In genomic region chr3:32340039-32340438, GRCh38 we compare ENCODE assay signal across 8 cellular contexts. TPM values are rescaled to one million over a fixed set of nuclear protein-coding genes. Genes with fewer than 3 reads are reported as not detected.
DNase-seq lines count a peak whose midpoint lies in the region; ATAC-seq, FAIRE-seq and TF ChIP-seq lines count a peak whose summit lies in the region.

No MANE protein-coding gene starts in this region.

- FAIRE-seq in GM12892 (lab: Jason Lieb, UNC), result no peak
- FAIRE-seq in small intestine (lab: Jason Lieb, UNC), result no peak

- H3K27ac ChIP-seq in right cardiac atrium (ENCODE audit: low read length), result no peak overlapping the region
- no peak overlapping the region for H3K27ac ChIP-seq in small intestine (ENCODE audit: low read depth in 1 of 2, low read length in 1 of 2)

- H3K4me1 ChIP-seq in right cardiac atrium (ENCODE audit: control insufficient read depth, insufficient read depth, low read length) (peaks cover 3% of the 10 kb centered on the region), small intestine (ENCODE audit: control insufficient read depth in 2 of 2, insufficient read depth in 1 of 2, low read depth in 1 of 2, low read length in 1 of 2) (peaks cover 0 to 7% of the 10 kb centered on the region in 2 donors)

- no peak overlapping the region for H3K27ac Mint-ChIP-seq in activated naive CD4-positive, alpha-beta T cell treated with anti-CD3 and anti-CD28 coated beads, Interleukin-2, amount 50 U/mL, for 72 hours

- H3K9me3 ChIP-seq in right cardiac atrium (ENCODE audit: control insufficient read depth, low read length) (no peaks in the 10 kb centered on the region), small intestine (ENCODE audit: control insufficient read depth, low read depth) (no peaks in the 10 kb centered on the region)

- WGBS in right cardiac atrium, result 39% methylated on average over 6 of the region's 6 CpGs
- 9 to 36% (median 19%) methylated on average over 6 of the region's 6 CpGs for WGBS in small intestine, 3 donors

- TF ChIP-seq POLR2A in GM12892 (IDR thresholded peaks at IDR 0.05; ENCODE audit: low read depth, low read length), result no peak

- peak; percentile 19 for DNase-seq in CD1c-positive myeloid dendritic cell (ENCODE audit: extremely low spot score)
- DNase-seq in GM12892 (ENCODE audit: insufficient read length), result peak; percentile 21
- peak; percentile 58 for DNase-seq in NCI-H2227 (lab: John Stamatoyannopoulos, UW; ENCODE audit: unreplicated experiment)
- no peak for DNase-seq in activated naive CD4-positive, alpha-beta T cell treated with anti-CD3 and anti-CD28 coated beads, Interleukin-2, amount 50 U/mL, for 72 hours (ENCODE audit: low spot score in 2 of 2)
- DNase-seq in right cardiac atrium, result no peak
- DNase-seq in small intestine, result peak; percentile 94
- no peak for DNase-seq in NK-92 (lab: John Stamatoyannopoulos, UW; ENCODE audit: unreplicated experiment)
- no peak for DNase-seq in OCI-M2 (lab: John Stamatoyannopoulos, UW; ENCODE audit: unreplicated experiment)

- no peak overlapping the region for H3K4me3 ChIP-seq in right cardiac atrium (ENCODE audit: low read length)
- H3K4me3 ChIP-seq in small intestine (ENCODE audit: low read depth in 1 of 2, low read length in 2 of 2), result no peak overlapping the region

- no peaks in the 10 kb centered on the region for H3K9me3 Mint-ChIP-seq in activated naive CD4-positive, alpha-beta T cell treated with anti-CD3 and anti-CD28 coated beads, Interleukin-2, amount 50 U/mL, for 72 hours

- H3K36me3 ChIP-seq in small intestine (ENCODE audit: control insufficient read depth in 2 of 2, insufficient read depth in 2 of 2, low read length in 2 of 2), result no peaks in the 10 kb centered on the region

- ATAC-seq in activated naive CD4-positive, alpha-beta T cell treated with anti-CD3 and anti-CD28 coated beads, Interleukin-2, amount 50 U/mL, for 72 hours, result peak; percentile 54 to 77
- peak; percentile 73 to 79 for ATAC-seq in right cardiac atrium

- no peaks in the 10 kb centered on the region for H3K36me3 Mint-ChIP-seq in activated naive CD4-positive, alpha-beta T cell treated with anti-CD3 and anti-CD28 coated beads, Interleukin-2, amount 50 U/mL, for 72 hours

- intact Hi-C loops in right cardiac atrium (cut with DNase I), result loop anchor here in 1 of 4 donors (10.0 kb wide), 1 partner anchor 155 kb away; no protein-coding TSS in a partner anchor

- H3K27me3 ChIP-seq in right cardiac atrium (ENCODE audit: control insufficient read depth, insufficient read depth), result no peaks in the 10 kb centered on the region
- no peaks in the 10 kb centered on the region for H3K27me3 ChIP-seq in small intestine (ENCODE audit: control insufficient read depth in 2 of 2, insufficient read depth in 2 of 2, low read length in 2 of 2)

RNA-seq across cellular contexts. Expression of gene CMTM7, which starts 51.6 kb away (rescaled TPM):
- polyA plus RNA-seq in GM12892 (2012; ENCODE audit: missing spikeins), result 6.5 TPM
- total RNA-seq in activated naive CD4-positive, alpha-beta T cell treated with anti-CD3 and anti-CD28 coated beads, Interleukin-2, amount 50 U/mL, for 72 hours, result 10 to 100 TPM; 34.2 to 59.9 TPM
- total RNA-seq in right cardiac atrium, result 1 to 10 TPM; 5.7 to 8.4 (median 6.7) TPM
- polyA plus RNA-seq in right cardiac atrium (4.8 TPM), small intestine (1 to 10 TPM; 2.0 to 5.6 (median 3.5) TPM)

Comparison
In these comparisons a context has a peak if more than half of its experiments do, and no peak if none do; other contexts are left out.
1. DNase-seq: peak in CD1c-positive myeloid dendritic cell (single experiment), GM12892 (single experiment), NCI-H2227 (single experiment) and small intestine (single experiment); none in activated naive CD4-positive, alpha-beta T cell treated with anti-CD3 and anti-CD28 coated beads, Interleukin-2, amount 50 U/mL, for 72 hours (0 of 2), right cardiac atrium (0 of 3), NK-92 (single experiment) and OCI-M2 (single experiment).